25 cellular contexts compared by ENCODE assay signal in genomic region chr1:50852889-50853288, GRCh38.
DNase-seq lines count a peak whose midpoint lies in the region; ATAC-seq, FAIRE-seq and TF ChIP-seq lines count a peak whose summit lies in the region.
"Had no signal": no experiment of that assay in that cellular context is flagged by ENCODE, and none has a peak within 500 bp of the region (broad histone marks: within the 10 kb centered on the region; RNA-seq: fewer than 3 reads in every experiment).

No MANE protein-coding gene starts in this region.

- peaks cover 4% of the 10 kb centered on the region for H3K79me2 ChIP-seq in HepG2 (ENCODE audit: insufficient read depth, low read length)

- in situ Hi-C loops in HepG2 (cut with HindIII; ENCODE audit: extremely low pct_ligation_motif_present, low pct_unique_long_range_greater_than_20kb): no loop called here

- no peaks in the 10 kb centered on the region for H3K9me3 ChIP-seq in HepG2 (ENCODE audit: low read length)
- H3K9me3 ChIP-seq: Caco-2, thyroid gland had no signal

- no peak overlapping the region for H2AFZ ChIP-seq in HepG2 (ENCODE audit: low read length)
- H2AFZ ChIP-seq: GM23248 had no signal

- WGBS in HepG2 (ENCODE audit: low lambda C conversion rate): 56% methylated on average over 1 of the region's 1 CpG

- CTCF ChIA-PET in HepG2 (lab: Yijun Ruan, JAX; ENCODE audit: low intra/inter-chr PET ratio, low total read pairs): no interaction called here

- TF ChIP-seq POLR2A in HepG2 (IDR thresholded peaks at IDR 0.05; ENCODE audit: insufficient read depth in 1 of 2, low read depth in 2 of 2, low read length in 2 of 2): no peak

- peak overlapping the region; percentile 50 for H3K9ac ChIP-seq in HepG2 (ENCODE audit: insufficient read depth, low read depth, low read length)
- H3K9ac ChIP-seq: GM23248 had no signal

- no peaks in the 10 kb centered on the region for H3K27me3 ChIP-seq in HepG2 (ENCODE audit: control insufficient read depth in 1 of 2, insufficient read depth in 2 of 2, low read length in 2 of 2)
- H3K27me3 ChIP-seq: thyroid gland had no signal

- H3K27ac ChIP-seq in HepG2 (ENCODE audit: extremely low read length, insufficient read depth, low read length): peak overlapping the region; percentile 75
- H3K27ac ChIP-seq: GM23248, thyroid gland, WERI-Rb-1 had no signal

- DNase-seq in NCI-H510A treated with DMSO at 0.1 percent for 48 hours (lab: John Stamatoyannopoulos, UW) (peak; percentile 33), NCI-H510A (lab: John Stamatoyannopoulos, UW) (no peak), SHP77 treated with DMSO at 0.1 percent for 48 hours (lab: John Stamatoyannopoulos, UW) (peak; percentile 35), HepG2 (ENCODE audit: low spot score) (no peak), SW480 (ENCODE audit: low spot score) (no peak)
- DNase-seq in activated CD4-positive, alpha-beta T cell treated with anti-CD3 and anti-CD28 coated beads for 1 hour: no peak
- DNase-seq: activated CD4-positive, alpha-beta T cell treated with anti-CD3 and anti-CD28 coated beads, Interleukin-2, amount 50 U/mL, for 48 hours; activated effector memory CD4-positive, alpha-beta T cell treated with Interleukin-2 at 50 U/mL for 16 hours; Caco-2; effector CD8-positive, alpha-beta T cell; foreskin melanocyte; GM23248; islet precursor cell; NCI-H1105; NCI-H2227 treated with DMSO at 0.1 percent for 48 hours; stimulated activated naive CD4-positive, alpha-beta T cell; thyroid gland; WERI-Rb-1 had no signal

- H3K4me2 ChIP-seq in HepG2 (ENCODE audit: low read depth, low read length): peak overlapping the region; percentile 67
- H3K4me2 ChIP-seq: smooth muscle cell had no signal

- POLR2A ChIA-PET in HepG2 (lab: Yijun Ruan, JAX): no interaction called here

- H3K36me3 ChIP-seq in HepG2 (replicated peaks in 1 of 2; ENCODE audit: control insufficient read depth in 1 of 2, insufficient read depth in 2 of 2, low read length in 2 of 2): no peaks in the 10 kb centered on the region
- H3K36me3 ChIP-seq: thyroid gland, WERI-Rb-1 had no signal

- H4K20me1 ChIP-seq in HepG2 (ENCODE audit: insufficient read depth, low read length): no peaks in the 10 kb centered on the region

- peaks cover 58% of the 10 kb centered on the region for H3K4me1 ChIP-seq in HepG2 (ENCODE audit: insufficient read depth, low read length)
- H3K4me1 ChIP-seq: Caco-2 had no signal

- TF ChIP-seq CTCF in HepG2 (CRISPR knock-in tag; IDR thresholded peaks at IDR 0.05): no peak

- ATAC-seq in HepG2 (peak; percentile 77), HG02973 (IDR thresholded peaks at IDR 0.05; ENCODE audit: unreplicated experiment) (no peak), HG03442 (IDR thresholded peaks at IDR 0.05; ENCODE audit: unreplicated experiment) (no peak)
- ATAC-seq: SK-N-SH treated with all-trans-retinoic acid at 6 μM for 48 hours had no signal

- TF ChIP-seq EP300 in HepG2 (IDR thresholded peaks at IDR 0.05; ENCODE audit: low read depth in 2 of 2, low read length in 2 of 2): no peak
- TF ChIP-seq EP300 in HepG2 (CRISPR knock-in tag; IDR thresholded peaks at IDR 0.05; ENCODE audit: borderline replicate concordance): no peak

- H3K4me3 ChIP-seq in HepG2 (replicated peaks in 1 of 3; ENCODE audit: insufficient read depth in 1 of 3, low read depth in 2 of 3, low read length in 3 of 3): peak overlapping the region; percentile 12 to 37 (median 30); a peak in 5 of 6 replicates
- H3K4me3 ChIP-seq: GM23248, lung, smooth muscle cell, thyroid gland had no signal

- BruUV-seq in HepG2 (replicated peaks; lab: Mats Ljungman, UMichigan): no TSS peak

- no peak for TF ChIP-seq RAD21 in HepG2 (CRISPR knock-in tag; IDR thresholded peaks at IDR 0.05)

- FAIRE-seq in HepG2 (lab: Jason Lieb, UNC): peak; percentile 12
- FAIRE-seq: A204.1, GM12892 had no signal

- intact Hi-C loops in HepG2 (cut with micrococcal nuclease; ENCODE audit: unreplicated experiment): loop anchor here (10.0 kb wide), 1 partner anchor 78 kb away; no protein-coding TSS in a partner anchor

TF ChIP-seq in HepG2, 621 proteins besides CTCF, POLR2A, EP300 and RAD21:
- TF ChIP-seq MED8 (CRISPR knock-in tag; IDR thresholded peaks at IDR 0.05; ENCODE audit: insufficient replicate concordance): no peak
- 0 out of 2 replicates have a peak, but pooled peaks have one; percentile 20 for TF ChIP-seq HNRNPUL1 (IDR thresholded peaks at IDR 0.05; ENCODE audit: low read depth, low read length)

Comparison
In these comparisons a context has a peak if more than half of its experiments do, and no peak if none do; other contexts are left out.
1. DNase-seq: peak in NCI-H510A treated with DMSO at 0.1 percent for 48 hours (single experiment) and SHP77 treated with DMSO at 0.1 percent for 48 hours (single experiment); none in NCI-H510A (single experiment), HepG2 (single experiment), SW480 (single experiment) and activated CD4-positive, alpha-beta T cell treated with anti-CD3 and anti-CD28 coated beads for 1 hour (single experiment).